In the genomic region with DNA sequence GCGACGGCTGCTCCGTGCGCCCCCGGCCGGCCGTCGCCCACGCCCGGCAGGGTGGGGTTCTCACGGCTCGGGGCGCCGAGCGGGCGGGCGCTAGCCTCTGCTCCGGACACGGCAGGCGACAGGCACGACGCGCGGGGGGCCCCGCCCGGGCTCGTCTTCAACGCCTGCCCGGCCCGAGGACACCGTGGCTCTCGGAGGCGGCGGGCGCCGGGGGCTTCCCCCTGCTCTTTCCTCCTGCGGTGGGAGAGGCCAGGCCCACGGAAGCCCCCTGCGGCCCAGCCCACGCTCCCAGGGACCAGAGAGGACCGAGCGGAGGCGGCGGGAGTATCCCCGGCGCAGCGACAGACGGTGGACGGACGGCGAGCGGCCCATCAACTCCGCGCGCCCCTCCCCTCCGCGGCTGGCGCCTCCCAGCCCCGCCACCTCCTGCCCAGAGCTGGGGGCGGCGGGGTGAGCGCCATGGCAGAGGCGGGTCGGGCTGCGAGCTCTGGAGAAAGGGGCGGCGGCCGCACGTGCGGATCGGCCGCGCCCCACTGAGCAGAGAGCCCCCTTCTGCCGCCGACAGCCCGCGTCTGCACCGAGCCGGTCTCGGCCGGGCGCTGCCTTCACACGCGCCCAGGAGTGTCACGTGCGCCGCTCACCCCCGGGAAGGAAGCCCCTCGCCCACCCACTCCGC, we compare ENCODE assay signal across 8 cellular contexts. TPM values are rescaled to one million over a fixed set of nuclear protein-coding genes. Genes with fewer than 3 reads are reported as not detected.
DNase-seq lines count a peak whose midpoint lies in the region; ATAC-seq and TF ChIP-seq lines count a peak whose summit lies in the region.

TSS of gene SHE (minus strand) at position 347 of the 676 bp plus-strand sequence. CDS start 386 bp downstream, outside the sequence.
TSS of gene TDRD10 (plus strand) at position 154 of the 676 bp plus-strand sequence. CDS start 4,685 bp downstream, outside the sequence.

- H3K36me3 Mint-ChIP-seq in CD4-positive, alpha-beta memory T cell: no peaks in the 10 kb centered on the region
- no peaks in the 10 kb centered on the region for H3K36me3 Mint-ChIP-seq in activated B cell treated with CpG ODN at 0.5 μM for 24 hours (ENCODE audit: low read depth)

- H3K4me1 ChIP-seq in CD4-positive, alpha-beta memory T cell (ENCODE audit: insufficient read depth, low read length): peaks cover 8% of the 10 kb centered on the region

- DNase-seq in CD4-positive, alpha-beta memory T cell: peak in 1 of 5 donors; percentile 8
- peak; percentile 35 for DNase-seq in activated B cell treated with CpG ODN at 0.5 μM for 24 hours
- DNase-seq in Right ventricle myocardium superior: peak; percentile 75
- DNase-seq in omental fat pad (ENCODE audit: low spot score): no peak
- no peak for DNase-seq in RWPE1 (ENCODE audit: low spot score)
- DNase-seq in NCI-H1417 (lab: John Stamatoyannopoulos, UW): no peak

- H3K4me1 Mint-ChIP-seq in CD4-positive, alpha-beta memory T cell: peaks cover under 1 to 9% (median 3%) of the 10 kb centered on the region in 4 donors
- H3K4me1 Mint-ChIP-seq in activated B cell treated with CpG ODN at 0.5 μM for 24 hours: peaks cover 12% of the 10 kb centered on the region

- no peak within 1 kb of the TSS for H3K4me3 ChIP-seq in CD4-positive, alpha-beta memory T cell (ENCODE audit: low read length in 2 of 2)

- H3K27ac ChIP-seq in CD4-positive, alpha-beta memory T cell (ENCODE audit: low read depth, low read length): no peak within 1 kb of the TSS
- no peak within 1 kb of the TSS for H3K27ac ChIP-seq in RWPE1

- no peak within 1 kb of the TSS for H3K27ac Mint-ChIP-seq in CD4-positive, alpha-beta memory T cell
- no peak within 1 kb of the TSS for H3K27ac Mint-ChIP-seq in activated B cell treated with CpG ODN at 0.5 μM for 24 hours

- H3K36me3 ChIP-seq in CD4-positive, alpha-beta memory T cell (ENCODE audit: insufficient read depth, low read length): no peaks in the 10 kb centered on the region

- H3K4me3 Mint-ChIP-seq in CD4-positive, alpha-beta memory T cell: peak within 1 kb of the TSS; percentile 39 to 77 (median 67)
- H3K4me3 Mint-ChIP-seq in activated B cell treated with CpG ODN at 0.5 μM for 24 hours: peak within 1 kb of the TSS; percentile 58

- H3K9me3 Mint-ChIP-seq in CD4-positive, alpha-beta memory T cell: peaks cover 0 to 6% (median under 1%) of the 10 kb centered on the region in 8 donors
- H3K9me3 Mint-ChIP-seq in activated B cell treated with CpG ODN at 0.5 μM for 24 hours: peaks cover 2% of the 10 kb centered on the region

- intact Hi-C loops in CD4-positive, alpha-beta memory T cell (cut with micrococcal nuclease): no loop called here
- intact Hi-C loops in activated B cell treated with CpG ODN at 0.5 μM for 24 hours (cut with micrococcal nuclease): no loop called here
- intact Hi-C loops in Right ventricle myocardium superior (cut with DNase I): no loop called here

- H3K27me3 ChIP-seq in CD4-positive, alpha-beta memory T cell (ENCODE audit: insufficient read depth, low read length): peaks cover 20% of the 10 kb centered on the region

- no peaks in the 10 kb centered on the region for H3K9me3 ChIP-seq in CD4-positive, alpha-beta memory T cell (ENCODE audit: control insufficient read depth in 1 of 2, low read length in 2 of 2)

- CTCF ChIA-PET in CD4-positive, alpha-beta memory T cell (lab: Charles Lee; ENCODE audit: partially characterized antibody): interaction anchor here (1.6 kb wide), 1 partner anchor 35 kb away, joined by 3 read pairs; no protein-coding TSS in a partner anchor
- CTCF ChIA-PET in activated B cell treated with CpG ODN at 0.5 μM for 24 hours (lab: Charles Lee): no interaction called here
- CTCF ChIA-PET in RWPE1 (lab: Yijun Ruan, JAX): interaction anchor here (0.9 kb wide), 1 partner anchor 10 kb away, joined by 4 read pairs; no protein-coding TSS in a partner anchor

- H3K27me3 Mint-ChIP-seq in CD4-positive, alpha-beta memory T cell: peaks cover 36 to 38% of the 10 kb centered on the region in 2 donors
- H3K27me3 Mint-ChIP-seq in activated B cell treated with CpG ODN at 0.5 μM for 24 hours: peaks cover 28% of the 10 kb centered on the region

- POLR2A ChIA-PET in CD4-positive, alpha-beta memory T cell (lab: Charles Lee; ENCODE audit: partially characterized antibody): no interaction called here
- POLR2A ChIA-PET in activated B cell treated with CpG ODN at 0.5 μM for 24 hours (lab: Charles Lee) (interaction anchor here (1.3 kb wide), 1 partner anchor 10 kb away, joined by 5 read pairs; no protein-coding TSS in a partner anchor), RWPE1 (lab: Yijun Ruan, JAX; ENCODE audit: low non-redundant PET) (no interaction called here)

- ATAC-seq in activated B cell treated with CpG ODN at 0.5 μM for 24 hours (ENCODE audit: low read depth) (peak; percentile 45), Right ventricle myocardium superior (ENCODE audit: poor library complexity) (peak; percentile 69), omental fat pad (ENCODE audit: low FRiP score) (peak; percentile 61), HG03159 (IDR thresholded peaks at IDR 0.05; ENCODE audit: unreplicated experiment) (no peak), HG03280 (IDR thresholded peaks at IDR 0.05; ENCODE audit: unreplicated experiment) (no peak)

- no peak for TF ChIP-seq CTCF in activated B cell treated with CpG ODN at 0.5 μM for 24 hours (IDR thresholded peaks at IDR 0.05)
- TF ChIP-seq CTCF in omental fat pad (IDR thresholded peaks at IDR 0.05): no peak
- TF ChIP-seq CTCF in RWPE1 (conservative IDR thresholded peaks at IDR 0.05; ENCODE audit: low read depth): no peak

RNA-seq across cellular contexts. Expression of gene SHE, which starts in this region (rescaled TPM):
- not detected for total RNA-seq in CD4-positive, alpha-beta memory T cell
- not detected for polyA plus RNA-seq in CD4-positive, alpha-beta memory T cell
- 0.04 TPM in 1 of 2 replicates, not detected in the other for total RNA-seq in activated B cell treated with CpG ODN at 0.5 μM for 24 hours
- 11.0 TPM for total RNA-seq in Right ventricle myocardium superior
- total RNA-seq in omental fat pad: 10 to 100 TPM; 15.6 to 77.9 (median 25.4) TPM

RNA-seq across cellular contexts. Expression of gene TDRD10, which starts in this region (rescaled TPM):
- total RNA-seq in CD4-positive, alpha-beta memory T cell: not detected
- not detected for polyA plus RNA-seq in CD4-positive, alpha-beta memory T cell
- total RNA-seq in activated B cell treated with CpG ODN at 0.5 μM for 24 hours (not detected in 2 replicates), Right ventricle myocardium superior (2.5 TPM), omental fat pad (10 to 100 TPM in 1 of 4 donors, 1 to 10 TPM in 3; 6.4 to 15.3 (median 7.7) TPM)

Comparison
In these comparisons a context has a peak if more than half of its experiments do, and no peak if none do; other contexts are left out.
1. RNA of gene SHE (total RNA-seq): 15.6 to 77.9 TPM in omental fat pad and 11.0 TPM in Right ventricle myocardium superior (single experiment); not detected in CD4-positive, alpha-beta memory T cell and 0.04 TPM in activated B cell treated with CpG ODN at 0.5 μM for 24 hours; every median in the first group is over 10 times any median in the second.
2. Peak in DNase-seq and ATAC-seq in activated B cell treated with CpG ODN at 0.5 μM for 24 hours; RNA of the genes that start here not detected or under 1 TPM.
3. ATAC-seq: peak in Right ventricle myocardium superior (single experiment) and omental fat pad (single experiment); none in HG03159 (single experiment) and HG03280 (single experiment).